In the genomic region with DNA sequence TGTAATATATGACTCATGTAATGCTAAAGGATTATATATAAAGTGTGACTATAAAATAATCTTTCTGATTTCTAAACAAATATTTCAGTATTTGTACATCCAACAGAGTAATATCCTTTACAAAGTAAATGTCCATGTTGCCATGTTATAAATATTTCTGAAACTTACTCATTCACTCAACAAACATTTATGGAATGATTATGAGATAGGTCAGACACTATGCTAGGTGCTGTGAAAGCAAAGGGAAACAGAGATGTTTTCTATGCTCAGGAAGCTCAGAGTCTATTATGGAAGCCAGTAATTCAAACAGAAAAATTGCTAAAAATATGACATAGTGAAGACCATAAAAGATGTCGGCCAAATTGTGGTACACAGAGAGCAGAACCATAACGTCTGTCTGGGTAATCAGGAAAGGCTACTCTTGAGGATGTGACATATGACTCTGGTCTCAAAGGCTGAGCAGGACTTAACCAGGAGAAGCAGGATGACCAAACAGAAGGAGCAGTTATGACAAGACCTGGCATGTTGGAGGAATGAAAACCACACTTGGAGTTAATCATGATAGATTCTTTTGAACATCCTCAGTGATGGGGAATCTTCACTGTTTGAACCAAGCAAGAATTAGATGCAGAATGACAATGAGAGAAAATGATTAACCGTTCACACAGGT, we compare ENCODE assay signal across 17 cellular contexts. TPM values are rescaled to one million over a fixed set of nuclear protein-coding genes. Genes with fewer than 3 reads are reported as not detected.
DNase-seq lines count a peak whose midpoint lies in the region; TF ChIP-seq lines count a peak whose summit lies in the region.
"Had no signal": no experiment of that assay in that cellular context is flagged by ENCODE, and none has a peak within 500 bp of the region (broad histone marks: within the 10 kb centered on the region; RNA-seq: fewer than 3 reads in every experiment).

No MANE protein-coding gene starts in this region.

- no peaks in the 10 kb centered on the region for H3K9me3 ChIP-seq in adipocyte (ENCODE audit: control insufficient read depth, low read length)
- H3K9me3 ChIP-seq: ascending aorta, esophagus muscularis mucosa, HAP-1, neutrophil, Peyer's patch, vagina had no signal

- H3K4me1 ChIP-seq in adipocyte (ENCODE audit: control insufficient read depth, insufficient read depth, low read length): peaks cover 20% of the 10 kb centered on the region
- H3K4me1 ChIP-seq: ascending aorta, Peyer's patch, vagina had no signal

- peaks cover 18% of the 10 kb centered on the region for H3K36me3 ChIP-seq in adipocyte (ENCODE audit: control insufficient read depth, insufficient read depth, low read length, severe bottlenecking)
- H3K36me3 ChIP-seq: HAP-1, Peyer's patch had no signal

- intact Hi-C loops in lower leg skin (cut with DNase I; ENCODE audit: low total_unique reads) (loop anchor here (10.0 kb wide), 1 partner anchor 400 kb away; no protein-coding TSS in a partner anchor), head of caudate nucleus (cut with DNase I) (loop anchor here (10.0 kb wide), 1 partner anchor 190 kb away; a partner anchor contains a TSS)

- DNase-seq in AG20443 (ENCODE audit: low spot score): peak; percentile 34
- peak; percentile 49 for DNase-seq in HS-27A (ENCODE audit: low read depth)
- peak; percentile 28 for DNase-seq in adipocyte (ENCODE audit: low read depth)
- peak; percentile 58 for DNase-seq in iris pigment epithelial cell (ENCODE audit: low read depth)
- DNase-seq in lower leg skin (ENCODE audit: low spot score in 2 of 2): no peak
- no peak for DNase-seq in NCI-H128 (lab: John Stamatoyannopoulos, UW; ENCODE audit: unreplicated experiment)
- DNase-seq in head of caudate nucleus: no peak
- no peak for DNase-seq in iPS-NIHi7 (ENCODE audit: extremely low spot score)
- DNase-seq: dermis blood vessel endothelial cell; Peyer's patch; right cardiac atrium; stimulated activated CD4-positive, alpha-beta T cell treated with anti-CD3 and anti-CD28 coated beads, Interleukin-1b, Interleukin-23, amount 100 ng/mL, for 48 hours had no signal

- no peak overlapping the region for H3K9ac ChIP-seq in adipocyte (ENCODE audit: low read length)

- no peak for TF ChIP-seq CTCF in lower leg skin (IDR thresholded peaks at IDR 0.05)

- TF ChIP-seq POLR2A in lower leg skin (IDR thresholded peaks at IDR 0.05): no peak

- WGBS in lower leg skin, 2 donors: 81 to 82% methylated on average over 3 of the region's 3 CpGs

- H3K4me3 ChIP-seq in adipocyte (ENCODE audit: low read length): no peak overlapping the region
- H3K4me3 ChIP-seq in lower leg skin (ENCODE audit: low read depth, poor library complexity, severe bottlenecking): no peak overlapping the region
- H3K4me3 ChIP-seq: ascending aorta, esophagus muscularis mucosa, HAP-1, Peyer's patch, vagina had no signal

- H3K27me3 ChIP-seq in adipocyte (replicated peaks; ENCODE audit: control insufficient read depth, insufficient read depth, low read length): no peaks in the 10 kb centered on the region
- H3K27me3 ChIP-seq: ascending aorta, esophagus muscularis mucosa, neutrophil, Peyer's patch, vagina had no signal

RNA-seq across cellular contexts. Expression of a gene that starts 39.0 kb away (rescaled TPM):
- 10 to 100 TPM in 2 of 4 donors, 1 to 10 TPM in 2; 6.4 to 23.5 (median 13.9) TPM for total RNA-seq in lower leg skin

Comparison
In these comparisons a context has a peak if more than half of its experiments do, and no peak if none do; other contexts are left out.
1. DNase-seq: peak in AG20443 (single experiment), HS-27A (single experiment), adipocyte (single experiment) and iris pigment epithelial cell (single experiment); none in lower leg skin (0 of 2), NCI-H128 (single experiment), head of caudate nucleus (0 of 42) and iPS-NIHi7 (single experiment).